ENCODE assay signal across 16 cellular contexts in genomic region chr3:129070086-129070875, GRCh38. TPM values are rescaled to one million over a fixed set of nuclear protein-coding genes. Genes with fewer than 3 reads are reported as not detected.
"Had no signal": no experiment of that assay in that cellular context is flagged by ENCODE, and none has a peak within 500 bp of the region (broad histone marks: within the 10 kb centered on the region; RNA-seq: fewer than 3 reads in every experiment).

No MANE protein-coding gene starts in this region.

- H3K4me3 Mint-ChIP-seq: activated B cell treated with CpG ODN at 0.5 μM for 24 hours; activated CD4-positive, alpha-beta T cell treated with anti-CD3 and anti-CD28 coated beads, Interleukin-2, amount 10 ng/mL, durations not matched to agents 24 days and 14 days; activated naive CD8-positive, alpha-beta T cell treated with anti-CD3 and anti-CD28 coated beads, Interleukin-2, amount 10 ng/mL, durations not matched to agents 7 days and 5 days; activated T-helper 1 cell treated with anti-CD3 and anti-CD28 coated beads, Interleukin-12 subunit alpha, Interleukin-12 subunit beta, Interleukin-2, Interleukin-4 antibody, amounts not matched to agents 30 ng/mL and 10 ng/mL and 1 ng/mL, durations not matched to agents 14 hours and 24 hours and 36 hours; effector memory CD8-positive, alpha-beta T cell; nephron had no signal

- H3K9me3 ChIP-seq: right atrium auricular region, thyroid gland had no signal

- H3K27me3 ChIP-seq: right atrium auricular region, thyroid gland had no signal

- H3K9me3 Mint-ChIP-seq: activated B cell treated with CpG ODN at 0.5 μM for 24 hours; activated CD4-positive, alpha-beta T cell treated with anti-CD3 and anti-CD28 coated beads, Interleukin-2, amount 10 ng/mL, durations not matched to agents 24 days and 14 days; activated naive CD8-positive, alpha-beta T cell treated with anti-CD3 and anti-CD28 coated beads, Interleukin-2, amount 10 ng/mL, durations not matched to agents 7 days and 5 days; effector memory CD8-positive, alpha-beta T cell had no signal

- DNase-seq: activated B cell treated with CpG ODN at 0.5 μM for 24 hours; activated CD8-positive, alpha-beta memory T cell treated with anti-CD3 and anti-CD28 coated beads for 24 hours; activated naive CD8-positive, alpha-beta T cell treated with anti-CD3 and anti-CD28 coated beads, Interleukin-2, amount 10 ng/mL, durations not matched to agents 7 days and 5 days; anterior cingulate cortex; effector memory CD8-positive, alpha-beta T cell; head of caudate nucleus; islet precursor cell; nucleus accumbens; stimulated activated CD4-positive, alpha-beta T cell treated with anti-CD3 and anti-CD28 coated beads, Interleukin-4, amount 100 ng/mL, for 24 hours; thyroid gland had no signal

- H3K27ac Mint-ChIP-seq: activated B cell treated with CpG ODN at 0.5 μM for 24 hours; activated CD4-positive, alpha-beta T cell treated with anti-CD3 and anti-CD28 coated beads, Interleukin-2, amount 10 ng/mL, durations not matched to agents 24 days and 14 days; activated naive CD8-positive, alpha-beta T cell treated with anti-CD3 and anti-CD28 coated beads, Interleukin-2, amount 10 ng/mL, durations not matched to agents 7 days and 5 days; activated T-helper 1 cell treated with anti-CD3 and anti-CD28 coated beads, Interleukin-12 subunit alpha, Interleukin-12 subunit beta, Interleukin-2, Interleukin-4 antibody, amounts not matched to agents 30 ng/mL and 10 ng/mL and 1 ng/mL, durations not matched to agents 14 hours and 24 hours and 36 hours; effector memory CD8-positive, alpha-beta T cell; nephron had no signal

- H3K4me3 ChIP-seq: mucosa of descending colon, right atrium auricular region, thyroid gland had no signal

- H3K36me3 ChIP-seq: right atrium auricular region, thyroid gland had no signal

- H3K4me1 Mint-ChIP-seq: nephron had no signal

RNA-seq across cellular contexts. Expression of gene GP9, which starts 9.7 kb away (rescaled TPM):
- polyA plus RNA-seq: urinary bladder had no signal
